In the genomic region with DNA sequence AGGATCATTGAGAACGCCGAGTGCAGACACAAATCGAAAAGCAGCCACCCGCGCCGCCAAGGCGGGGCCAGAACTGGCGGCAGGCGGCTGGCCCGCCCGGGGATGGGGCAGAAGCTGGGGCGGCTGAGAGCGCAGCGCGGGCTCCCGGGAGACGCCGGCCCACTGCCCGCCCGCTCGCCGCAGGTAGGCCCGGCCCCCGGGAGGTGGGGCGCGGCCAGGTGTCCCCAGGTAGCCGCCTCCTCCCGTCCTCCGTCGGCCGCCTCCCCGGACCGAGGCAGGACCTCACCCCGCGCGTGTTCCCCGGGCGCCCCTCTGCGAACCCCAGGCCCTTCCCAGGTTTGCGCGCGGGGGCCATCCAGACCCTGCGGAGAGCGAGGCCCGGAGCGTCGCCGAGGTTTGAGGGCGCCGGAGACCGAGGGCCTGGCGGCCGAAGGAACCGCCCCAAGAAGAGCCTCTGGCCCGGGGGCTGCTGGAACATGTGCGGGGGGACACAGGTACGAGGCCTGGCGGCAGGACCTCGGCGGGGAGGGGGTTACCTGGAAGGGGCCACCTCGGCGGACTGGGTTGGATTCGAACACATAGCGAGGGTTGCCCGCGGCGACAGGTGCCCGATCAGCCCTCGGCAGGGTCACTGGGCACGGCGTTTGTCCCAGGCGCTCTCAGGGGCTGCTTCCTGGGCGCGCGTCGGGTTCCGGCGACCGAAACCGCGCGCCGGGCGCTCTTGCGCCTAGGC, we compare ENCODE assay signal across 8 cellular contexts. TPM values are rescaled to one million over a fixed set of nuclear protein-coding genes. Genes with fewer than 3 reads are reported as not detected.
DNase-seq lines count a peak whose midpoint lies in the region; ATAC-seq and TF ChIP-seq lines count a peak whose summit lies in the region.

A gene (plus strand): TSS at position 248 of the 733 bp plus-strand sequence. CDS start 603 bp downstream, outside the sequence.

- H3K27me3 Mint-ChIP-seq in activated CD8-positive, alpha-beta T cell treated with anti-CD3 and anti-CD28 coated beads, Interleukin-2, amount 10 ng/mL, durations not matched to agents 7 days and 5 days (ENCODE audit: low read depth) = peaks cover 41% of the 10 kb centered on the region
- peaks cover 58% of the 10 kb centered on the region for H3K27me3 Mint-ChIP-seq in nephron (ENCODE audit: low read depth)

- intact Hi-C loops in upper lobe of right lung (cut with DNase I) = no loop called here

- CTCF ChIA-PET in activated CD8-positive, alpha-beta T cell treated with anti-CD3 and anti-CD28 coated beads, Interleukin-2, amount 10 ng/mL, durations not matched to agents 7 days and 5 days (lab: Charles Lee) = interaction anchor here (1.2 kb wide), 1 partner anchor 500 kb away, joined by 3 read pairs; no protein-coding TSS in a partner anchor

- H3K36me3 Mint-ChIP-seq in activated CD8-positive, alpha-beta T cell treated with anti-CD3 and anti-CD28 coated beads, Interleukin-2, amount 10 ng/mL, durations not matched to agents 7 days and 5 days (ENCODE audit: low read depth) = no peaks in the 10 kb centered on the region
- no peaks in the 10 kb centered on the region for H3K36me3 Mint-ChIP-seq in nephron (ENCODE audit: low read depth)

- peak within 1 kb of the TSS; percentile 78 for H3K27ac ChIP-seq in upper lobe of right lung

- in situ Hi-C loops in ACHN (cut with HindIII; ENCODE audit: low pct_ligation_motif_present, low pct_unique_long_range_greater_than_20kb, low sequenced_read_pairs) = no loop called here

- H3K4me1 ChIP-seq in upper lobe of right lung = peaks cover 7% of the 10 kb centered on the region

- H3K27me3 ChIP-seq in upper lobe of right lung = no peaks in the 10 kb centered on the region

- POLR2A ChIA-PET in activated CD8-positive, alpha-beta T cell treated with anti-CD3 and anti-CD28 coated beads, Interleukin-2, amount 10 ng/mL, durations not matched to agents 7 days and 5 days (lab: Charles Lee) = no interaction called here

- H3K36me3 ChIP-seq in upper lobe of right lung = no peaks in the 10 kb centered on the region

- TF ChIP-seq CTCF in fibroblast of the aortic adventitia (IDR thresholded peaks at IDR 0.05; ENCODE audit: insufficient read depth, low read length) = no peak
- TF ChIP-seq CTCF in nephron (IDR thresholded peaks at IDR 0.05; ENCODE audit: unreplicated experiment in 3 of 3) = no peak
- TF ChIP-seq CTCF in upper lobe of right lung (IDR thresholded peaks at IDR 0.05) = no peak

- H3K4me1 Mint-ChIP-seq in activated CD8-positive, alpha-beta T cell treated with anti-CD3 and anti-CD28 coated beads, Interleukin-2, amount 10 ng/mL, durations not matched to agents 7 days and 5 days (ENCODE audit: low read depth) = peaks cover 12% of the 10 kb centered on the region
- peaks cover 15% of the 10 kb centered on the region for H3K4me1 Mint-ChIP-seq in nephron

- ATAC-seq in GM18498 (IDR thresholded peaks at IDR 0.05; ENCODE audit: unreplicated experiment) = peak; percentile 84
- ATAC-seq in HG02678 (IDR thresholded peaks at IDR 0.05; ENCODE audit: unreplicated experiment) = peak; percentile 81
- peak; percentile 86 for ATAC-seq in activated CD8-positive, alpha-beta T cell treated with anti-CD3 and anti-CD28 coated beads, Interleukin-2, amount 10 ng/mL, durations not matched to agents 7 days and 5 days
- peak; percentile 99 for ATAC-seq in upper lobe of right lung

- peak within 1 kb of the TSS; percentile 69 for H3K4me3 ChIP-seq in fibroblast of the aortic adventitia (ENCODE audit: low read depth, low read length)
- H3K4me3 ChIP-seq in upper lobe of right lung = peak within 1 kb of the TSS; percentile 73

- H3K9me3 ChIP-seq in upper lobe of right lung = no peaks in the 10 kb centered on the region

- no peaks in the 10 kb centered on the region for H3K9me3 Mint-ChIP-seq in activated CD8-positive, alpha-beta T cell treated with anti-CD3 and anti-CD28 coated beads, Interleukin-2, amount 10 ng/mL, durations not matched to agents 7 days and 5 days (ENCODE audit: insufficient read depth)
- H3K9me3 Mint-ChIP-seq in nephron = no peaks in the 10 kb centered on the region

- DNase-seq in ACHN (peak; percentile 69), NCI-H1105 treated with DMSO at 0.1 percent for 48 hours (lab: John Stamatoyannopoulos, UW) (peak; percentile 55), fibroblast of the aortic adventitia (ENCODE audit: low read depth) (no peak), upper lobe of right lung (peak; percentile 93)
- DNase-seq in activated CD8-positive, alpha-beta T cell treated with anti-CD3 and anti-CD28 coated beads, Interleukin-2, amount 10 ng/mL, durations not matched to agents 7 days and 5 days = peak; percentile 61

- H3K27ac Mint-ChIP-seq in activated CD8-positive, alpha-beta T cell treated with anti-CD3 and anti-CD28 coated beads, Interleukin-2, amount 10 ng/mL, durations not matched to agents 7 days and 5 days = peak within 1 kb of the TSS; percentile 77
- H3K27ac Mint-ChIP-seq in nephron = peak within 1 kb of the TSS; percentile 44 to 85 (median 79)

- peak within 1 kb of the TSS; percentile 80 for H3K4me3 Mint-ChIP-seq in activated CD8-positive, alpha-beta T cell treated with anti-CD3 and anti-CD28 coated beads, Interleukin-2, amount 10 ng/mL, durations not matched to agents 7 days and 5 days
- H3K4me3 Mint-ChIP-seq in nephron = peak within 1 kb of the TSS; percentile 86 to 90 (median 90)

RNA-seq across cellular contexts. Expression of the gene that starts here (rescaled TPM):
- under 1 TPM; 0.24 to 0.26 TPM for total RNA-seq in activated CD8-positive, alpha-beta T cell treated with anti-CD3 and anti-CD28 coated beads, Interleukin-2, amount 10 ng/mL, durations not matched to agents 7 days and 5 days
- total RNA-seq in fibroblast of the aortic adventitia (ENCODE audit: low replicate concordance) = 0.36 and 0.49 TPM in 2 replicates
- 12.6 TPM for total RNA-seq in upper lobe of right lung

Comparison
In these comparisons a context has a peak if more than half of its experiments do, and no peak if none do; other contexts are left out.
1. Peak in DNase-seq and ATAC-seq in activated CD8-positive, alpha-beta T cell treated with anti-CD3 and anti-CD28 coated beads, Interleukin-2, amount 10 ng/mL, durations not matched to agents 7 days and 5 days; RNA of the gene not detected or under 1 TPM.